In the genomic region with DNA sequence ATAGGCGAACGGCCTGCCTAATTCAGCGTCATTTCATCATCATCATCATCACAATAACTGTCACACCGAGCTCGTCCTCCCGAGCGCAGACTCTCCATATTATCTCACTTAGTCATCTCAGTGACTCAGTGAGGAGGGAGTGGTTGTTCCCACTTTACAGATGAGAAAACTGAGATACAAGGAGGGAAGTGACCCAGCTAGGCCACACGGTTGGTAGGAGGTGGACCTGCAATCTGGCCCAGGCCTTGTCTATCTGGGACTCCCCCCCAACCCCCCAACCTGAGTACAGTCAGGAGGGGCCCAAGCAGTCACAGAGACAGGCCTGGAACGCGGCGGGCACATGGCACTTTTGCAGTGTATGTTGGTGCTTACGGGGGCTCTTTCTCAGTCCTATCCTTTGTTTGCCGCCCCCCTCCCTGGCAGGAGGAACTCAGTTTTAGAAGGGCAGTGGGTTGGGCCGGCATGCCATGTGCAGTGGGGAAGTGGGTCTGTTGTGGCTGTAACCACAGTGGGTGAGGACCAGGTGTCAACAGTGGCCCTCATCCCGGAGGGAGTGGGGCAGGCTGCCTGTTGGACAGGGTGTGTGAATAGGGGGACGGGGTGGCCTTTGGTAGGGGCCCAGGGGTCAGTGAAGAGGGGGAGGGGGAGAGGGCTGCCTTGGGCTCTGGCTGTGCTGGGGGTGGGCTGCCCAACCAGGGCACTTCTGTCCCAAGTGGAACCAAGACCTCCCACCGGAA, we compare ENCODE assay signal across 8 cellular contexts. TPM values are rescaled to one million over a fixed set of nuclear protein-coding genes. Genes with fewer than 3 reads are reported as not detected.
DNase-seq lines count a peak whose midpoint lies in the region; ATAC-seq and TF ChIP-seq lines count a peak whose summit lies in the region.

No MANE protein-coding gene starts in this region.

- peak overlapping the region; percentile 87 for H3K27ac Mint-ChIP-seq in Caco-2 (ENCODE audit: unreplicated experiment)

- DNase-seq in Caco-2 (no peak), RWPE1 (ENCODE audit: low spot score) (peak; percentile 86), ovary (peak in 4 of 5 donors; percentile 34 to 65 (median 50)), NCI-H526 (lab: John Stamatoyannopoulos, UW) (no peak), mucosa of gallbladder (ENCODE audit: low spot score) (no peak), DMS79 (lab: John Stamatoyannopoulos, UW) (no peak)

- H3K27me3 Mint-ChIP-seq in Caco-2 (ENCODE audit: insufficient read depth, unreplicated experiment): no peaks in the 10 kb centered on the region

- CTCF ChIA-PET in Caco-2 (lab: Charles Lee) (interaction anchor here (1.0 to 1.4 kb wide), 2 partner anchors 118 to 153 kb away, joined by 4 to 5 read pairs; no protein-coding TSS in a partner anchor), RWPE1 (lab: Yijun Ruan, JAX) (interaction anchor here (0.6 to 1.4 kb wide), 7 partner anchors 31 to 167 kb away, joined by 3 to 6 read pairs (median 4); no protein-coding TSS in a partner anchor)

- H3K27me3 ChIP-seq in Caco-2 (replicated peaks; ENCODE audit: control insufficient read depth, insufficient read depth, low read length): no peaks in the 10 kb centered on the region
- no peaks in the 10 kb centered on the region for H3K27me3 ChIP-seq in ovary

- BruUV-seq in Caco-2 (replicated peaks; lab: Mats Ljungman, UMichigan): no TSS peak

- WGBS in ovary, 3 donors: 85 to 89% (median 85%) methylated on average over 17 of the region's 17 CpGs

- no peaks in the 10 kb centered on the region for H3K9me3 Mint-ChIP-seq in Caco-2 (ENCODE audit: unreplicated experiment)

- no peaks in the 10 kb centered on the region; the same call in 1 of the 2 replicates for H3K36me3 ChIP-seq in Caco-2 (ENCODE audit: control insufficient read depth, insufficient read depth, low read length)
- H3K36me3 ChIP-seq in ovary: no peaks in the 10 kb centered on the region

- peaks cover 29% of the 10 kb centered on the region for H3K4me1 Mint-ChIP-seq in Caco-2 (ENCODE audit: low read depth, unreplicated experiment)

- TF ChIP-seq EP300 in ovary (IDR thresholded peaks at IDR 0.05): no peak

- H3K4me3 ChIP-seq in Caco-2 (ENCODE audit: low read depth, low read length) (peak overlapping the region; percentile 93), ovary (peak overlapping the region; percentile 65)

- peaks cover 48% of the 10 kb centered on the region for H3K4me1 ChIP-seq in Caco-2
- peaks cover 11% of the 10 kb centered on the region for H3K4me1 ChIP-seq in ovary (ENCODE audit: insufficient read depth)

- ATAC-seq in esophagus mucosa (peak; percentile 48), HG03139 (IDR thresholded peaks at IDR 0.05; ENCODE audit: unreplicated experiment) (no peak)

- H3K9me3 ChIP-seq in Caco-2: no peaks in the 10 kb centered on the region
- no peaks in the 10 kb centered on the region for H3K9me3 ChIP-seq in ovary

- intact Hi-C loops in Caco-2 (cut with micrococcal nuclease; ENCODE audit: unreplicated experiment): loop anchor here (2.0 to 5.0 kb wide), 4 partner anchors 47 to 257 kb away; partner anchors contain the start of gene BRD3
- intact Hi-C loops in ovary (cut with DNase I): loop anchor here (2.0 to 10.0 kb wide), 6 partner anchors 108 to 1110 kb away; partner anchors contain the start of gene COL5A1 (in 1 of the 4)

- no peak for TF ChIP-seq POLR2A in ovary (IDR thresholded peaks at IDR 0.05)

- H3K4me3 Mint-ChIP-seq in Caco-2 (ENCODE audit: unreplicated experiment): peak overlapping the region; percentile 74

- TF ChIP-seq CTCF in Caco-2 (IDR thresholded peaks at IDR 0.05; ENCODE audit: insufficient read depth in 1 of 2, low read depth in 1 of 2, low read length in 1 of 2, severe bottlenecking in 1 of 2, unreplicated experiment in 1 of 2) (no peak), RWPE1 (conservative IDR thresholded peaks at IDR 0.05; ENCODE audit: low read depth) (no peak), ovary (IDR thresholded peaks at IDR 0.05) (no peak)

- H3K36me3 Mint-ChIP-seq in Caco-2 (ENCODE audit: insufficient read depth, unreplicated experiment): peaks cover 7% of the 10 kb centered on the region

- H3K27ac ChIP-seq in RWPE1 (peak overlapping the region; percentile 99), ovary (peak overlapping the region; percentile 80 to 98)

- POLR2A ChIA-PET in Caco-2 (lab: Charles Lee): interaction anchor here (0.7 to 1.4 kb wide), 2 partner anchors 32 to 160 kb away, joined by 5 to 7 read pairs; partner anchors contain the start of gene RNU6ATAC
- POLR2A ChIA-PET in RWPE1 (lab: Yijun Ruan, JAX; ENCODE audit: low non-redundant PET): interaction anchor here (0.6 to 2.1 kb wide), 5 partner anchors 42 to 153 kb away, joined by 5 to 9 read pairs (median 5); no protein-coding TSS in a partner anchor

RNA-seq across cellular contexts. Expression of gene RXRA, which starts 1.7 kb away (rescaled TPM):
- total RNA-seq in Caco-2 (2022) (63.8 and 69.1 TPM in 2 replicates), esophagus mucosa (52.4 TPM), ovary (10 to 100 TPM; 23.0 to 82.2 (median 71.8) TPM), mucosa of gallbladder (106 TPM)
- 10 to 100 TPM; 12.4 to 53.2 TPM for polyA plus RNA-seq in ovary

Comparison
In these comparisons a context has a peak if more than half of its experiments do, and no peak if none do; other contexts are left out.
1. DNase-seq: peak in RWPE1 (single experiment) and ovary (4 of 5); none in Caco-2 (0 of 2), NCI-H526 (0 of 2), mucosa of gallbladder (single experiment) and DMS79 (single experiment).